In genomic region chr3:10976770-10977169, GRCh38 we compare ENCODE assay signal across 31 cellular contexts. TPM values are rescaled to one million over a fixed set of nuclear protein-coding genes. Genes with fewer than 3 reads are reported as not detected.
"Had no signal": no experiment of that assay in that cellular context is flagged by ENCODE, and none has a peak within 500 bp of the region (broad histone marks: within the 10 kb centered on the region; RNA-seq: fewer than 3 reads in every experiment).

No MANE protein-coding gene starts in this region.

- H3K4me3 ChIP-seq: esophagus muscularis mucosa, gastrocnemius medialis, heart left ventricle had no signal

- H3K4me1 ChIP-seq: foreskin keratinocyte, gastrocnemius medialis had no signal

- H3K27ac ChIP-seq: brain microvascular endothelial cell, esophagus muscularis mucosa, foreskin keratinocyte, gastrocnemius medialis, heart left ventricle, VCaP had no signal

- H3K36me3 Mint-ChIP-seq: activated CD4-positive, alpha-beta memory T cell treated with anti-CD3 and anti-CD28 coated beads for 36 hours; activated CD8-positive, alpha-beta memory T cell treated with anti-CD3 and anti-CD28 coated beads, Interleukin-2, amount 10 ng/mL, durations not matched to agents 7 days and 5 days; activated naive CD8-positive, alpha-beta T cell; WTC11 had no signal

- H3K9me3 ChIP-seq: esophagus muscularis mucosa, gastrocnemius medialis had no signal

- H3K4me1 Mint-ChIP-seq: activated CD8-positive, alpha-beta memory T cell treated with anti-CD3 and anti-CD28 coated beads, Interleukin-2, amount 10 ng/mL, durations not matched to agents 7 days and 5 days had no signal

- H3K27me3 ChIP-seq: brain microvascular endothelial cell, gastrocnemius medialis had no signal

- DNase-seq: activated CD4-positive, alpha-beta memory T cell treated with anti-CD3 and anti-CD28 coated beads for 36 hours; activated CD4-positive, alpha-beta T cell treated with anti-CD3 and anti-CD28 coated beads for 1 hour; activated CD4-positive, alpha-beta T cell treated with anti-CD3 and anti-CD28 coated beads for 48 hours; activated CD8-positive, alpha-beta memory T cell treated with anti-CD3 and anti-CD28 coated beads, Interleukin-2, amount 10 ng/mL, durations not matched to agents 7 days and 5 days; activated CD8-positive, alpha-beta memory T cell treated with anti-CD3 and anti-CD28 coated beads, Interleukin-2, amount 50 U/mL, for 4 hours; activated CD8-positive, alpha-beta T cell treated with anti-CD3 and anti-CD28 coated beads, Interleukin-2, amount 10 ng/mL, durations not matched to agents 7 days and 5 days; activated effector memory CD4-positive, alpha-beta T cell treated with Interleukin-2 at 50 U/mL for 16 hours; activated gamma-delta T cell treated with Interleukin-2 at 50 U/mL for 16 hours; activated naive CD4-positive, alpha-beta T cell treated with anti-CD3 and anti-CD28 coated beads, Interleukin-2, amount 50 U/mL, for 16 hours; activated naive CD4-positive, alpha-beta T cell treated with Interleukin-2 at 50 U/mL for 16 hours; activated T-cell treated with anti-CD3 and anti-CD28 coated beads, Interleukin-2, amount 50 U/mL, for 48 hours; amniotic stem cell; anterior cingulate cortex; brain microvascular endothelial cell; cortex of kidney; dermis blood vessel endothelial cell; effector CD4-positive, alpha-beta T cell; effector memory CD8-positive, alpha-beta T cell; erythroblast; foreskin keratinocyte; gastrocnemius medialis; glutamatergic neuron; T-helper 2 cell had no signal

- H3K27ac Mint-ChIP-seq: activated CD4-positive, alpha-beta memory T cell treated with anti-CD3 and anti-CD28 coated beads for 36 hours; activated CD8-positive, alpha-beta memory T cell treated with anti-CD3 and anti-CD28 coated beads, Interleukin-2, amount 10 ng/mL, durations not matched to agents 7 days and 5 days; activated CD8-positive, alpha-beta T cell treated with anti-CD3 and anti-CD28 coated beads, Interleukin-2, amount 10 ng/mL, durations not matched to agents 7 days and 5 days; activated naive CD8-positive, alpha-beta T cell; effector memory CD8-positive, alpha-beta T cell; WTC11 had no signal

- H3K4me3 Mint-ChIP-seq: activated CD4-positive, alpha-beta memory T cell treated with anti-CD3 and anti-CD28 coated beads for 36 hours; activated CD8-positive, alpha-beta memory T cell treated with anti-CD3 and anti-CD28 coated beads, Interleukin-2, amount 10 ng/mL, durations not matched to agents 7 days and 5 days; activated CD8-positive, alpha-beta T cell treated with anti-CD3 and anti-CD28 coated beads, Interleukin-2, amount 10 ng/mL, durations not matched to agents 7 days and 5 days; activated naive CD8-positive, alpha-beta T cell; effector memory CD8-positive, alpha-beta T cell; WTC11 had no signal

- H3K36me3 ChIP-seq: brain microvascular endothelial cell, esophagus muscularis mucosa, gastrocnemius medialis, heart left ventricle had no signal

- H3K9me3 Mint-ChIP-seq: activated CD4-positive, alpha-beta memory T cell treated with anti-CD3 and anti-CD28 coated beads for 36 hours; effector memory CD8-positive, alpha-beta T cell had no signal

- ATAC-seq: activated CD8-positive, alpha-beta memory T cell treated with anti-CD3 and anti-CD28 coated beads, Interleukin-2, amount 10 ng/mL, durations not matched to agents 7 days and 5 days; activated CD8-positive, alpha-beta T cell treated with anti-CD3 and anti-CD28 coated beads, Interleukin-2, amount 10 ng/mL, durations not matched to agents 7 days and 5 days; effector memory CD8-positive, alpha-beta T cell; foreskin keratinocyte; gastrocnemius medialis; heart left ventricle; WTC11 had no signal

RNA-seq across cellular contexts. Expression of gene SLC6A1, which starts 15.8 kb away (rescaled TPM):
- total RNA-seq: activated CD4-positive, alpha-beta memory T cell treated with anti-CD3 and anti-CD28 coated beads for 36 hours; activated CD8-positive, alpha-beta memory T cell treated with anti-CD3 and anti-CD28 coated beads for 36 hours; activated CD8-positive, alpha-beta memory T cell treated with anti-CD3 and anti-CD28 coated beads, Interleukin-2, amount 10 ng/mL, durations not matched to agents 7 days and 5 days; activated CD8-positive, alpha-beta T cell treated with anti-CD3 and anti-CD28 coated beads, Interleukin-2, amount 10 ng/mL, durations not matched to agents 7 days and 5 days; bronchial epithelial cell; dermis blood vessel endothelial cell; foreskin keratinocyte; T-helper 1 cell treated with Interleukin-12 subunit alpha and Interleukin-12 subunit beta and Interleukin-4 antibody, amounts not matched to agents 30 ng/mL and 1 ng/mL, for 36 hours had no signal
- polyA plus RNA-seq: foreskin keratinocyte had no signal
